Comparison of ENCODE assay signal across 15 cellular contexts in genomic region chr19:6033744-6034264, GRCh38. TPM values are rescaled to one million over a fixed set of nuclear protein-coding genes. Genes with fewer than 3 reads are reported as not detected.
DNase-seq lines count a peak whose midpoint lies in the region; ATAC-seq and TF ChIP-seq lines count a peak whose summit lies in the region.
"Had no signal": no experiment of that assay in that cellular context is flagged by ENCODE, and none has a peak within 500 bp of the region (broad histone marks: within the 10 kb centered on the region; RNA-seq: fewer than 3 reads in every experiment).

No MANE protein-coding gene starts in this region.

- H3K4me2 ChIP-seq in SK-N-SH (no peak overlapping the region), mesendoderm (ENCODE audit: low read length) (no peak overlapping the region)
- H3K4me2 ChIP-seq: A549 had no signal

- H3K9me3 Mint-ChIP-seq in activated CD8-positive, alpha-beta memory T cell treated with anti-CD3 and anti-CD28 coated beads, Interleukin-2, amount 10 ng/mL, durations not matched to agents 7 days and 5 days (ENCODE audit: low read depth) = no peaks in the 10 kb centered on the region
- H3K9me3 Mint-ChIP-seq: CD4-positive, alpha-beta memory T cell had no signal

- no peaks in the 10 kb centered on the region for H3K27me3 ChIP-seq in SK-N-SH (ENCODE audit: insufficient read depth)
- H3K27me3 ChIP-seq in mesendoderm (ENCODE audit: insufficient read depth, low read length, poor library complexity) = no peaks in the 10 kb centered on the region
- H3K27me3 ChIP-seq: BE2C had no signal

- H4K8ac ChIP-seq in mesendoderm (ENCODE audit: low read depth, low read length) = no peak overlapping the region

- H2BK15ac ChIP-seq in mesendoderm (replicated peaks; ENCODE audit: low read depth) = no peak overlapping the region

- peaks cover 0 to 34% of the 10 kb centered on the region in 2 experiments for H3K36me3 ChIP-seq in SK-N-SH (replicated peaks in 1 of 2; ENCODE audit: control insufficient read depth in 1 of 2, insufficient read depth in 2 of 2, low read length in 1 of 2)
- no peaks in the 10 kb centered on the region for H3K36me3 ChIP-seq in mesendoderm (ENCODE audit: control insufficient read depth, insufficient read depth, low read length)
- H3K36me3 ChIP-seq: BE2C, HAP-1 had no signal

- no peaks in the 10 kb centered on the region for H3K4me1 ChIP-seq in SK-N-SH (ENCODE audit: control insufficient read depth in 1 of 2, insufficient read depth in 2 of 2, low read depth in 1 of 2, low read length in 1 of 2)
- no peaks in the 10 kb centered on the region for H3K4me1 ChIP-seq in mesendoderm (ENCODE audit: control insufficient read depth, low read depth, low read length)
- H3K4me1 ChIP-seq: A549, BE2C, HAP-1 had no signal

- no peak overlapping the region for H3K56ac ChIP-seq in mesendoderm (ENCODE audit: low read length)

- no peak overlapping the region for H3K4me3 Mint-ChIP-seq in activated CD8-positive, alpha-beta memory T cell treated with anti-CD3 and anti-CD28 coated beads, Interleukin-2, amount 10 ng/mL, durations not matched to agents 7 days and 5 days
- H3K4me3 Mint-ChIP-seq: CD4-positive, alpha-beta memory T cell; HFFc6 had no signal

- no peak overlapping the region for H2AFZ ChIP-seq in SK-N-SH (ENCODE audit: low read depth)

- in situ Hi-C loops in GM13976 (cut with MboI; ENCODE audit: low sequenced_read_pairs, unreplicated experiment) = no loop called here

- H3K27ac ChIP-seq in SK-N-SH (ENCODE audit: low read depth in 2 of 2, low read length in 1 of 2) = no peak overlapping the region
- no peak overlapping the region for H3K27ac ChIP-seq in mesendoderm (ENCODE audit: low read depth, low read length)
- H3K27ac ChIP-seq: A549, C4-2B had no signal

- no peak overlapping the region for H3K27ac Mint-ChIP-seq in activated CD8-positive, alpha-beta memory T cell treated with anti-CD3 and anti-CD28 coated beads, Interleukin-2, amount 10 ng/mL, durations not matched to agents 7 days and 5 days
- H3K27ac Mint-ChIP-seq: HFFc6 had no signal

- H2BK5ac ChIP-seq in mesendoderm (ENCODE audit: low read length) = no peak overlapping the region

- no peak overlapping the region for H3K18ac ChIP-seq in mesendoderm (ENCODE audit: low read length)

- H3K9me2 ChIP-seq in SK-N-SH = no peaks in the 10 kb centered on the region

- H3K9me3 ChIP-seq in SK-N-SH = no peaks in the 10 kb centered on the region
- H3K9me3 ChIP-seq: A549, BE2C had no signal

- 82% methylated on average over 4 of the region's 4 CpGs for WGBS in SK-N-SH (ENCODE audit: low lambda C conversion rate)
- WGBS in mesendoderm (ENCODE audit: extremely low coverage, insufficient coverage, low lambda C conversion rate) = no CpG with 5 or more reads among the region's 4 CpGs

- H3K4me1 Mint-ChIP-seq in activated CD8-positive, alpha-beta memory T cell treated with anti-CD3 and anti-CD28 coated beads, Interleukin-2, amount 10 ng/mL, durations not matched to agents 7 days and 5 days = peaks cover 10% of the 10 kb centered on the region

- no peaks in the 10 kb centered on the region for H3K79me1 ChIP-seq in mesendoderm (ENCODE audit: low read length)

- H2AK5ac ChIP-seq in mesendoderm (ENCODE audit: low read length) = no peak overlapping the region

- peaks cover 4% of the 10 kb centered on the region for H3F3A ChIP-seq in SK-N-SH (replicated peaks; ENCODE audit: insufficient read depth)

- no peak overlapping the region for H3K23ac ChIP-seq in mesendoderm (ENCODE audit: low read length)

- TF ChIP-seq CTCF in SK-N-SH (IDR thresholded peaks at IDR 0.05) (no peak), GM20000 (IDR thresholded peaks at IDR 0.05; ENCODE audit: extremely low read depth, missing control alignments) (no peak), GM13976 (IDR thresholded peaks at IDR 0.05; ENCODE audit: borderline replicate concordance, control extremely low read depth, extremely low read depth, insufficient read depth, missing control alignments) (no peak)

- H3K4ac ChIP-seq in mesendoderm (ENCODE audit: low read depth, low read length) = no peak overlapping the region

- TF ChIP-seq EP300 in SK-N-SH (IDR thresholded peaks at IDR 0.05; ENCODE audit: borderline replicate concordance in 1 of 2, low read depth in 1 of 2, low read length in 1 of 2) = no peak

- H3K27me3 Mint-ChIP-seq in activated CD8-positive, alpha-beta memory T cell treated with anti-CD3 and anti-CD28 coated beads, Interleukin-2, amount 10 ng/mL, durations not matched to agents 7 days and 5 days = no peaks in the 10 kb centered on the region
- H3K27me3 Mint-ChIP-seq: CD4-positive, alpha-beta memory T cell had no signal

- DNase-seq in SK-N-SH (peak; percentile 64), left lobe of liver (ENCODE audit: low spot score) (peak; percentile 4), GM20000 (ENCODE audit: low spot score) (no peak), mesendoderm (no peak), GM13976 (ENCODE audit: low spot score) (no peak)
- DNase-seq in activated CD8-positive, alpha-beta memory T cell treated with anti-CD3 and anti-CD28 coated beads, Interleukin-2, amount 10 ng/mL, durations not matched to agents 7 days and 5 days = peak; percentile 9
- peak; percentile 8 for DNase-seq in stimulated activated CD8-positive, alpha-beta memory T cell treated with anti-CD3 and anti-CD28 coated beads, Interleukin-4, amount 100 ng/mL, for 48 hours
- DNase-seq: BE2C; CD4-positive, alpha-beta memory T cell; DMS79; HFFc6 had no signal

- ATAC-seq in activated CD8-positive, alpha-beta memory T cell treated with anti-CD3 and anti-CD28 coated beads, Interleukin-2, amount 10 ng/mL, durations not matched to agents 7 days and 5 days = no peak
- no peak for ATAC-seq in left lobe of liver
- ATAC-seq: A549, GM12878 had no signal

- no peak overlapping the region for H4K5ac ChIP-seq in mesendoderm (ENCODE audit: low read length)

- H3K9ac ChIP-seq in SK-N-SH (no peak overlapping the region), mesendoderm (ENCODE audit: low read length) (no peak overlapping the region)

- H3K79me2 ChIP-seq in SK-N-SH (ENCODE audit: insufficient read depth) (peaks cover 22% of the 10 kb centered on the region; the same call in 1 of the 2 replicates), mesendoderm (ENCODE audit: control insufficient read depth, insufficient read depth, low read length) (no peaks in the 10 kb centered on the region)

- no peak overlapping the region for H3K4me3 ChIP-seq in SK-N-SH (ENCODE audit: low read depth in 2 of 2, low read length in 1 of 2)
- no peak overlapping the region for H3K4me3 ChIP-seq in mesendoderm (ENCODE audit: low read length)
- H3K4me3 ChIP-seq: A549, GM12878, HAP-1 had no signal

- H2BK120ac ChIP-seq in mesendoderm (ENCODE audit: low read depth, low read length) = no peak overlapping the region

- H3K36me3 Mint-ChIP-seq in activated CD8-positive, alpha-beta memory T cell treated with anti-CD3 and anti-CD28 coated beads, Interleukin-2, amount 10 ng/mL, durations not matched to agents 7 days and 5 days = peaks cover 5% of the 10 kb centered on the region
- H3K36me3 Mint-ChIP-seq: CD4-positive, alpha-beta memory T cell had no signal

- no peaks in the 10 kb centered on the region for H4K20me1 ChIP-seq in SK-N-SH (ENCODE audit: insufficient read depth)

- CTCF ChIA-PET in SK-N-SH (lab: Yijun Ruan, JAX) = interaction anchor here (0.8 to 7.5 kb wide), 5 partner anchors 12 to 229 kb away, joined by 3 to 57 read pairs (median 10); no protein-coding TSS in a partner anchor
- CTCF ChIA-PET in activated CD8-positive, alpha-beta memory T cell treated with anti-CD3 and anti-CD28 coated beads, Interleukin-2, amount 10 ng/mL, durations not matched to agents 7 days and 5 days (lab: Charles Lee) = interaction anchor here (0.8 to 2.1 kb wide), 5 partner anchors 9 to 230 kb away, joined by 3 to 5 read pairs (median 4); no protein-coding TSS in a partner anchor

- POLR2A ChIA-PET in SK-N-SH (lab: Yijun Ruan, JAX) = no interaction called here

- TF ChIP-seq RAD21 in SK-N-SH (IDR thresholded peaks at IDR 0.05; ENCODE audit: low read length) = no peak

TF ChIP-seq in SK-N-SH, 30 proteins besides CTCF, POLR2A, EP300 and RAD21:
- TF ChIP-seq RCOR1 (IDR thresholded peaks at IDR 0.05; ENCODE audit: low read length) (peak; percentile 86), GABPA (IDR thresholded peaks at IDR 0.05; ENCODE audit: low read depth) (no peak)
TF ChIP-seq in SK-N-SH: peak in this region for 1.

RNA-seq across cellular contexts. Expression of gene RANBP3, which starts 55.9 kb away (rescaled TPM):
- 71.8 and 84.0 TPM in 2 replicates for polyA plus RNA-seq in SK-N-SH (2012; rRNA removed)
- 38.5 and 46.3 TPM in 2 replicates for polyA plus RNA-seq in SK-N-SH (2012; cell fraction: cytosol; rRNA removed)
- 102 and 210 TPM in 2 replicates for polyA plus RNA-seq in SK-N-SH (2012; cell fraction: nucleus; rRNA removed)
- total RNA-seq in activated CD8-positive, alpha-beta memory T cell treated with anti-CD3 and anti-CD28 coated beads, Interleukin-2, amount 10 ng/mL, durations not matched to agents 7 days and 5 days = 100 to 1,000 TPM in 1 of 2 experiments, 10 to 100 TPM in 1; 97.8 to 108 TPM
- total RNA-seq in left lobe of liver = 22.8 TPM
- 109 TPM for polyA plus RNA-seq in mesendoderm (2013, experiment 1 of 2)
- polyA plus RNA-seq in mesendoderm (2013, experiment 2 of 2) = 113 TPM

Comparison
In these comparisons a context has a peak if more than half of its experiments do, and no peak if none do; other contexts are left out.
1. DNase-seq: peak in SK-N-SH (single experiment), activated CD8-positive, alpha-beta memory T cell treated with anti-CD3 and anti-CD28 coated beads, Interleukin-2, amount 10 ng/mL, durations not matched to agents 7 days and 5 days (single experiment), left lobe of liver (single experiment) and stimulated activated CD8-positive, alpha-beta memory T cell treated with anti-CD3 and anti-CD28 coated beads, Interleukin-4, amount 100 ng/mL, for 48 hours (single experiment); none in GM20000 (single experiment), mesendoderm (single experiment) and GM13976 (single experiment).